ENCODE assay signal across 37 cellular contexts in the genomic region with DNA sequence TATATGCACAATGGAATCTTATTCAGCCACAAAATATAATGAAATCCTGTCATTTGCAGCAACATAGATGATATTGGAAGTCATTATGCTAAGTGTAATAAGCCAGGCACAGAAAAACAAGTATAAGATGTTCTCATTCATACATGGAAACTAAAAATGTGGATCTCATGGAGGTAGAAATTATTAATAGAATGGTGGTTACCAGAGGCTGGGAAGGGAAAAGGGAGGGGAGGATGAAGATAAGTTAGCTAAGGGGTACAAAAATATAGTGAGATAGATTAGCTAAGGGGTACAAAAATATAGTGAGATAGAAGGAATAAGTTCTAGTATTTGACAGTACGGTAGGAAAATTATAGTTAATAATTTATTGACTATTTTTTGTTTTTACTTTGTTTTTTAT. TPM values are rescaled to one million over a fixed set of nuclear protein-coding genes. Genes with fewer than 3 reads are reported as not detected.
"Had no signal": no experiment of that assay in that cellular context is flagged by ENCODE, and none has a peak within 500 bp of the region (broad histone marks: within the 10 kb centered on the region; RNA-seq: fewer than 3 reads in every experiment).

No MANE protein-coding gene starts in this region.

- H3K27me3 Mint-ChIP-seq: activated CD4-positive, alpha-beta memory T cell treated with anti-CD3 and anti-CD28 coated beads for 36 hours; activated CD4-positive, alpha-beta T cell treated with anti-CD3 and anti-CD28 coated beads, Interleukin-2, amount 10 ng/mL, durations not matched to agents 24 days and 14 days; activated CD8-positive, alpha-beta T cell treated with anti-CD3 and anti-CD28 coated beads for 36 hours; activated naive CD4-positive, alpha-beta T cell treated with anti-CD3 and anti-CD28 coated beads, Interleukin-2, amount 10 ng/mL, durations not matched to agents 7 days and 5 days; activated naive CD4-positive, alpha-beta T cell treated with anti-CD3 and anti-CD28 coated beads, Interleukin-2, amount 50 U/mL, for 24 hours; activated naive CD8-positive, alpha-beta T cell; activated naive CD8-positive, alpha-beta T cell treated with anti-CD3 and anti-CD28 coated beads, Interleukin-2, amount 10 ng/mL, durations not matched to agents 7 days and 5 days; activated naive CD8-positive, alpha-beta T cell treated with anti-CD3 and anti-CD28 coated beads, Interleukin-2, amount 50 U/mL, for 24 hours; activated T-helper 17 cell treated with anti-CD3 and anti-CD28 coated beads, Interleukin-2, amount 50 U/mL, for 72 hours; brain; central memory CD8-positive, alpha-beta T cell had no signal

- H3K4me3 Mint-ChIP-seq: activated CD4-positive, alpha-beta memory T cell treated with anti-CD3 and anti-CD28 coated beads for 36 hours; activated CD4-positive, alpha-beta T cell treated with anti-CD3 and anti-CD28 coated beads, Interleukin-2, amount 10 ng/mL, durations not matched to agents 24 days and 14 days; activated CD8-positive, alpha-beta T cell treated with anti-CD3 and anti-CD28 coated beads for 36 hours; activated naive CD4-positive, alpha-beta T cell treated with anti-CD3 and anti-CD28 coated beads, Interleukin-2, amount 10 ng/mL, durations not matched to agents 7 days and 5 days; activated naive CD4-positive, alpha-beta T cell treated with anti-CD3 and anti-CD28 coated beads, Interleukin-2, amount 50 U/mL, for 24 hours; activated naive CD8-positive, alpha-beta T cell; activated naive CD8-positive, alpha-beta T cell treated with anti-CD3 and anti-CD28 coated beads, Interleukin-2, amount 10 ng/mL, durations not matched to agents 7 days and 5 days; activated naive CD8-positive, alpha-beta T cell treated with anti-CD3 and anti-CD28 coated beads, Interleukin-2, amount 50 U/mL, for 24 hours; activated T-cell treated with anti-CD3 and anti-CD28 coated beads, Interleukin-2, amount 50 U/mL, for 4 hours; activated T-cell treated with anti-CD3 and anti-CD28 coated beads, Interleukin-2, amount 50 U/mL, for 72 hours; activated T-helper 1 cell treated with anti-CD3 and anti-CD28 coated beads, Interleukin-12 subunit alpha, Interleukin-12 subunit beta, Interleukin-2, Interleukin-4 antibody, amounts not matched to agents 30 ng/mL and 10 ng/mL and 1 ng/mL, durations not matched to agents 14 hours and 24 hours and 36 hours; activated T-helper 17 cell treated with anti-CD3 and anti-CD28 coated beads, Interleukin-2, amount 50 U/mL, for 72 hours; brain; central memory CD8-positive, alpha-beta T cell; T-helper 1 cell treated with Interleukin-12 subunit alpha and Interleukin-12 subunit beta and Interleukin-4 antibody, amounts not matched to agents 30 μg/mL and 1 μg/mL, for 36 hours; T-helper 2 cell treated with Interferon-gamma antibody and Interleukin-4, amounts not matched to agents 5 μg/mL and 100 μg/mL, for 36 hours; WTC11 had no signal

- H3K9me3 Mint-ChIP-seq: activated CD4-positive, alpha-beta memory T cell treated with anti-CD3 and anti-CD28 coated beads for 36 hours; activated CD4-positive, alpha-beta T cell treated with anti-CD3 and anti-CD28 coated beads, Interleukin-2, amount 10 ng/mL, durations not matched to agents 24 days and 14 days; activated CD8-positive, alpha-beta T cell treated with anti-CD3 and anti-CD28 coated beads for 36 hours; activated naive CD4-positive, alpha-beta T cell treated with anti-CD3 and anti-CD28 coated beads, Interleukin-2, amount 10 ng/mL, durations not matched to agents 7 days and 5 days; activated naive CD4-positive, alpha-beta T cell treated with anti-CD3 and anti-CD28 coated beads, Interleukin-2, amount 50 U/mL, for 24 hours; activated naive CD8-positive, alpha-beta T cell treated with anti-CD3 and anti-CD28 coated beads, Interleukin-2, amount 10 ng/mL, durations not matched to agents 7 days and 5 days; activated naive CD8-positive, alpha-beta T cell treated with anti-CD3 and anti-CD28 coated beads, Interleukin-2, amount 50 U/mL, for 24 hours; activated T-cell treated with anti-CD3 and anti-CD28 coated beads, Interleukin-2, amount 50 U/mL, for 4 hours; activated T-cell treated with anti-CD3 and anti-CD28 coated beads, Interleukin-2, amount 50 U/mL, for 72 hours; activated T-helper 1 cell treated with anti-CD3 and anti-CD28 coated beads, Interleukin-12 subunit alpha, Interleukin-12 subunit beta, Interleukin-2, Interleukin-4 antibody, amounts not matched to agents 30 ng/mL and 10 ng/mL and 1 ng/mL, durations not matched to agents 14 hours and 24 hours and 36 hours; activated T-helper 17 cell treated with anti-CD3 and anti-CD28 coated beads, Interleukin-2, amount 50 U/mL, for 72 hours; brain; central memory CD8-positive, alpha-beta T cell; T-helper 1 cell treated with Interleukin-12 subunit alpha and Interleukin-12 subunit beta and Interleukin-4 antibody, amounts not matched to agents 30 μg/mL and 1 μg/mL, for 36 hours; T-helper 2 cell treated with Interferon-gamma antibody and Interleukin-4, amounts not matched to agents 5 μg/mL and 100 μg/mL, for 36 hours; WTC11 had no signal

- H3K27ac Mint-ChIP-seq: activated CD4-positive, alpha-beta memory T cell treated with anti-CD3 and anti-CD28 coated beads for 36 hours; activated CD4-positive, alpha-beta T cell treated with anti-CD3 and anti-CD28 coated beads, Interleukin-2, amount 10 ng/mL, durations not matched to agents 24 days and 14 days; activated CD8-positive, alpha-beta T cell treated with anti-CD3 and anti-CD28 coated beads for 36 hours; activated naive CD4-positive, alpha-beta T cell treated with anti-CD3 and anti-CD28 coated beads, Interleukin-2, amount 10 ng/mL, durations not matched to agents 7 days and 5 days; activated naive CD4-positive, alpha-beta T cell treated with anti-CD3 and anti-CD28 coated beads, Interleukin-2, amount 50 U/mL, for 24 hours; activated naive CD8-positive, alpha-beta T cell; activated naive CD8-positive, alpha-beta T cell treated with anti-CD3 and anti-CD28 coated beads, Interleukin-2, amount 10 ng/mL, durations not matched to agents 7 days and 5 days; activated naive CD8-positive, alpha-beta T cell treated with anti-CD3 and anti-CD28 coated beads, Interleukin-2, amount 50 U/mL, for 24 hours; activated T-cell treated with anti-CD3 and anti-CD28 coated beads, Interleukin-2, amount 50 U/mL, for 72 hours; activated T-helper 1 cell treated with anti-CD3 and anti-CD28 coated beads, Interleukin-12 subunit alpha, Interleukin-12 subunit beta, Interleukin-2, Interleukin-4 antibody, amounts not matched to agents 30 ng/mL and 10 ng/mL and 1 ng/mL, durations not matched to agents 14 hours and 24 hours and 36 hours; activated T-helper 17 cell treated with anti-CD3 and anti-CD28 coated beads, Interleukin-2, amount 50 U/mL, for 72 hours; brain; T-helper 1 cell treated with Interleukin-12 subunit alpha and Interleukin-12 subunit beta and Interleukin-4 antibody, amounts not matched to agents 30 μg/mL and 1 μg/mL, for 36 hours; T-helper 2 cell treated with Interferon-gamma antibody and Interleukin-4, amounts not matched to agents 5 μg/mL and 100 μg/mL, for 36 hours; WTC11 had no signal

- FAIRE-seq: bronchial epithelial cell had no signal

- ATAC-seq: activated CD8-positive, alpha-beta T cell treated with anti-CD3 and anti-CD28 coated beads for 36 hours; activated naive CD8-positive, alpha-beta T cell treated with anti-CD3 and anti-CD28 coated beads, Interleukin-2, amount 50 U/mL, for 24 hours; activated T-cell treated with anti-CD3 and anti-CD28 coated beads, Interleukin-2, amount 50 U/mL, for 4 hours; activated T-cell treated with anti-CD3 and anti-CD28 coated beads, Interleukin-2, amount 50 U/mL, for 72 hours; activated T-helper 17 cell treated with anti-CD3 and anti-CD28 coated beads, Interleukin-2, amount 50 U/mL, for 72 hours; WTC11 had no signal

- H3K4me1 Mint-ChIP-seq: activated naive CD4-positive, alpha-beta T cell treated with anti-CD3 and anti-CD28 coated beads, Interleukin-2, amount 10 ng/mL, durations not matched to agents 7 days and 5 days; activated naive CD4-positive, alpha-beta T cell treated with anti-CD3 and anti-CD28 coated beads, Interleukin-2, amount 50 U/mL, for 24 hours; activated naive CD8-positive, alpha-beta T cell treated with anti-CD3 and anti-CD28 coated beads, Interleukin-2, amount 10 ng/mL, durations not matched to agents 7 days and 5 days; activated naive CD8-positive, alpha-beta T cell treated with anti-CD3 and anti-CD28 coated beads, Interleukin-2, amount 50 U/mL, for 24 hours; activated T-helper 17 cell treated with anti-CD3 and anti-CD28 coated beads, Interleukin-2, amount 50 U/mL, for 72 hours; brain; central memory CD8-positive, alpha-beta T cell; WTC11 had no signal

- DNase-seq: activated CD4-positive, alpha-beta memory T cell treated with anti-CD3 and anti-CD28 coated beads for 36 hours; activated CD4-positive, alpha-beta T cell treated with anti-CD3 and anti-CD28 coated beads for 4 hours; activated CD4-positive, alpha-beta T cell treated with anti-CD3 and anti-CD28 coated beads, Interleukin-2, amount 10 ng/mL, durations not matched to agents 24 days and 14 days; activated CD4-positive, alpha-beta T cell treated with anti-CD3 and anti-CD28 coated beads, Interleukin-2, amount 50 U/mL, for 1 hour; activated CD4-positive, alpha-beta T cell treated with anti-CD3 and anti-CD28 coated beads, Interleukin-2, amount 50 U/mL, for 4 hours; activated CD4-positive, CD25-positive, alpha-beta regulatory T cell treated with anti-CD3 and anti-CD28 coated beads, Interleukin-2, amount 50 U/mL, for 72 hours; activated CD8-positive, alpha-beta memory T cell treated with anti-CD3 and anti-CD28 coated beads, Interleukin-2, amount 50 U/mL, for 4 hours; activated CD8-positive, alpha-beta T cell treated with anti-CD3 and anti-CD28 coated beads for 36 hours; activated effector memory CD4-positive, alpha-beta T cell treated with Interleukin-2 at 50 U/mL for 16 hours; activated gamma-delta T cell; activated naive CD4-positive, alpha-beta T cell treated with anti-CD3 and anti-CD28 coated beads, Interleukin-2, amount 10 ng/mL, durations not matched to agents 7 days and 5 days; activated naive CD4-positive, alpha-beta T cell treated with Interleukin-2 at 50 U/mL for 16 hours; activated naive CD8-positive, alpha-beta T cell treated with anti-CD3 and anti-CD28 coated beads, Interleukin-2, amount 10 ng/mL, durations not matched to agents 7 days and 5 days; activated naive CD8-positive, alpha-beta T cell treated with anti-CD3 and anti-CD28 coated beads, Interleukin-2, amount 50 U/mL, for 24 hours; activated T-cell treated with anti-CD3 and anti-CD28 coated beads for 4 hours; activated T-cell treated with anti-CD3 and anti-CD28 coated beads, Interleukin-2, amount 50 U/mL, for 1 hour; activated T-cell treated with anti-CD3 and anti-CD28 coated beads, Interleukin-2, amount 50 U/mL, for 4 hours; activated T-cell treated with anti-CD3 and anti-CD28 coated beads, Interleukin-2, amount 50 U/mL, for 72 hours; amygdala; anterior cingulate cortex; caudate nucleus; cerebellar nuclear complex; T-helper 1 cell; T-helper 2 cell; T-helper 9 cell; WERI-Rb-1 had no signal

RNA-seq across cellular contexts. Expression of a gene that starts 57.6 kb away (rescaled TPM):
- total RNA-seq: activated CD4-positive, alpha-beta memory T cell treated with anti-CD3 and anti-CD28 coated beads for 36 hours; activated CD4-positive, alpha-beta T cell treated with anti-CD3 and anti-CD28 coated beads, Interleukin-2, amount 10 ng/mL, durations not matched to agents 24 days and 14 days; activated naive CD8-positive, alpha-beta T cell treated with anti-CD3 and anti-CD28 coated beads, Interleukin-2, amount 10 ng/mL, durations not matched to agents 7 days and 5 days; activated T-cell treated with anti-CD3 and anti-CD28 coated beads, Interleukin-2, amount 50 U/mL, for 4 hours; activated T-cell treated with anti-CD3 and anti-CD28 coated beads, Interleukin-2, amount 50 U/mL, for 72 hours; activated T-helper 1 cell treated with anti-CD3 and anti-CD28 coated beads, Interleukin-12 subunit alpha, Interleukin-12 subunit beta, Interleukin-2, Interleukin-4 antibody, amounts not matched to agents 30 ng/mL and 10 ng/mL and 1 ng/mL, durations not matched to agents 14 hours and 24 hours and 36 hours; ascending aorta; bronchial epithelial cell had no signal
